21 cellular contexts compared by ENCODE assay signal in the genomic region with DNA sequence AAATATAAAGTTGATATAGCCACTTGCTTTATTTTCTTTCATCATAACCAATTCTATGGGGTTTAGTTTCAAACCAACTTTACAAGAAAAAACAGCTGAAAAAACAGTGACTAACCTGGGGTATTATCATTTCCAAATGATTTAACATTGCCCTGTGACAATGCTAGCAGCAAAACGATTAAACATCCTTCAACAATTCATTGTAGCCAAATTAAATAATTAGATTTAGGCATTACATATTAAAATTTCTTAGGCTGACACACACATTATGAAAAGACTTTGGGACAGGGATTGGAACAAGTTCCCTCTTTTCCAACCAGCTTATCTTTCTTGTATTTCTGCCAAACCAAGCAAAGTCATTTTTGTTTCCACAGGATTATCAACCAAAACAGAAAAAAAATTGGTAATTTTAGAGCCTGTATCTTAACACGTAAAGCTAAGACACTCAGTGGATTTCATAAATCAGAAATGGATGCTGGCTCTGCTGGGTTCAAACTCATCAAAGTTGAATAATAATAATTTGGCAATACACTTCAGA.
DNase-seq lines count a peak whose midpoint lies in the region; ATAC-seq and TF ChIP-seq lines count a peak whose summit lies in the region.
"Had no signal": no experiment of that assay in that cellular context is flagged by ENCODE, and none has a peak within 500 bp of the region (broad histone marks: within the 10 kb centered on the region; RNA-seq: fewer than 3 reads in every experiment).

No MANE protein-coding gene starts in this region.

- H4K8ac ChIP-seq in IMR-90 (ENCODE audit: low read depth in 2 of 2, low read length in 2 of 2), result no peak overlapping the region

- no peak overlapping the region for H3K4ac ChIP-seq in IMR-90 (ENCODE audit: low read depth, low read length)

- dilution Hi-C loops in IMR-90 (cut with HindIII; ENCODE audit: low sequenced_read_pairs, unreplicated experiment), result no loop called here

- H3K9me2 ChIP-seq in Karpas-422 (replicated peaks; ENCODE audit: insufficient read depth, low read length), result no peaks in the 10 kb centered on the region

- intact Hi-C loops in IMR-90 (cut with micrococcal nuclease), result loop anchor here (10.0 kb wide), 1 partner anchor 302 kb away; no protein-coding TSS in a partner anchor
- intact Hi-C loops in CD4-positive, alpha-beta memory T cell (cut with micrococcal nuclease), result no loop called here

- H3K14ac ChIP-seq in IMR-90 (replicated peaks; ENCODE audit: low read depth, low read length), result no peak overlapping the region

- H4K20me1 ChIP-seq in IMR-90 (ENCODE audit: insufficient read depth, low read length) (no peaks in the 10 kb centered on the region), Karpas-422 (ENCODE audit: insufficient read depth, low read depth, low read length) (no peaks in the 10 kb centered on the region)

- no peaks in the 10 kb centered on the region for H3K4me1 ChIP-seq in IMR-90 (ENCODE audit: control insufficient read depth, insufficient read depth, low read length)
- H3K4me1 ChIP-seq in Karpas-422 (ENCODE audit: low read length), result no peaks in the 10 kb centered on the region
- no peaks in the 10 kb centered on the region for H3K4me1 ChIP-seq in CD4-positive, alpha-beta memory T cell (ENCODE audit: insufficient read depth, low read length)
- H3K4me1 ChIP-seq: colonic mucosa, Peyer's patch had no signal

- peaks cover 0 to 7% (median 2%) of the 10 kb centered on the region in 8 donors for H3K9me3 Mint-ChIP-seq in CD4-positive, alpha-beta memory T cell
- H3K9me3 Mint-ChIP-seq: stimulated activated memory B cell treated with anti-CD40 and anti-IgM and Interleukin-4, amounts not matched to agents 10 μg/mL and 1 μg/mL and 100 μg/mL, for 72 hours had no signal

- TF ChIP-seq POLR2A in IMR-90 (IDR thresholded peaks at IDR 0.05; ENCODE audit: low read depth, low read length), result no peak

- DNase-seq in AG09309 (ENCODE audit: low read depth), result peak; percentile 91
- peak; percentile 63 for DNase-seq in IMR-90
- no peak for DNase-seq in brain microvascular endothelial cell
- DNase-seq in iris pigment epithelial cell (ENCODE audit: low read depth), result peak; percentile 28
- DNase-seq in Karpas-422, result no peak
- no peak for DNase-seq in NCI-H2029 treated with DMSO at 0.1 percent for 48 hours (lab: John Stamatoyannopoulos, UW)
- DNase-seq in CD4-positive, alpha-beta memory T cell, result no peak
- DNase-seq: activated CD4-positive, alpha-beta memory T cell treated with anti-CD3 and anti-CD28 coated beads, Interleukin-2, amount 10 ng/mL, durations not matched to agents 7 days and 5 days; activated T-cell treated with anti-CD3 and anti-CD28 coated beads, Interleukin-2, amount 50 U/mL, for 48 hours; head of caudate nucleus; kidney; NCI-H2081; NCI-H774; Peyer's patch had no signal

- H3K27me3 Mint-ChIP-seq in CD4-positive, alpha-beta memory T cell, result no peaks in the 10 kb centered on the region
- H3K27me3 Mint-ChIP-seq: activated CD4-positive, alpha-beta memory T cell treated with anti-CD3 and anti-CD28 coated beads, Interleukin-2, amount 10 ng/mL, durations not matched to agents 7 days and 5 days; activated naive CD8-positive, alpha-beta T cell; stimulated activated memory B cell treated with anti-CD40 and anti-IgM and Interleukin-4, amounts not matched to agents 10 μg/mL and 1 μg/mL and 100 μg/mL, for 72 hours; type B pancreatic cell had no signal

- no peaks in the 10 kb centered on the region for H3K9me1 ChIP-seq in IMR-90 (ENCODE audit: insufficient read depth, low read length)

- POLR2A ChIA-PET in IMR-90 (lab: Charles Lee; ENCODE audit: unreplicated experiment), result no interaction called here
- POLR2A ChIA-PET in CD4-positive, alpha-beta memory T cell (lab: Charles Lee; ENCODE audit: partially characterized antibody), result no interaction called here

- in situ Hi-C loops in IMR-90 (cut with MboI; ENCODE audit: low sequenced_read_pairs) (no loop called here), brain microvascular endothelial cell (cut with HindIII; ENCODE audit: low pct_ligation_motif_present, low sequenced_read_pairs) (no loop called here)

- no peak overlapping the region for H2BK15ac ChIP-seq in IMR-90 (ENCODE audit: low read depth, low read length)

- H3K4me3 Mint-ChIP-seq in CD4-positive, alpha-beta memory T cell, result no peak overlapping the region
- H3K4me3 Mint-ChIP-seq: activated CD4-positive, alpha-beta memory T cell treated with anti-CD3 and anti-CD28 coated beads, Interleukin-2, amount 10 ng/mL, durations not matched to agents 7 days and 5 days; activated naive CD8-positive, alpha-beta T cell; stimulated activated memory B cell treated with anti-CD40 and anti-IgM and Interleukin-4, amounts not matched to agents 10 μg/mL and 1 μg/mL and 100 μg/mL, for 72 hours; type B pancreatic cell had no signal

- H3K27ac Mint-ChIP-seq in CD4-positive, alpha-beta memory T cell, result no peak overlapping the region
- H3K27ac Mint-ChIP-seq: activated CD4-positive, alpha-beta memory T cell treated with anti-CD3 and anti-CD28 coated beads, Interleukin-2, amount 10 ng/mL, durations not matched to agents 7 days and 5 days; activated naive CD8-positive, alpha-beta T cell; stimulated activated memory B cell treated with anti-CD40 and anti-IgM and Interleukin-4, amounts not matched to agents 10 μg/mL and 1 μg/mL and 100 μg/mL, for 72 hours; type B pancreatic cell had no signal

- H3K56ac ChIP-seq in IMR-90 (ENCODE audit: extremely low read depth, insufficient read depth, low read length), result no peak overlapping the region

- CTCF ChIA-PET in IMR-90 (lab: Yijun Ruan, JAX), result no interaction called here
- CTCF ChIA-PET in CD4-positive, alpha-beta memory T cell (lab: Charles Lee; ENCODE audit: partially characterized antibody), result no interaction called here

- H3K4me3 ChIP-seq in AG09309 (ENCODE audit: control insufficient read depth, low read depth, low read length) (no peak overlapping the region), IMR-90 (ENCODE audit: insufficient read depth, low read depth, low read length) (no peak overlapping the region), brain microvascular endothelial cell (ENCODE audit: low read depth, low read length) (no peak overlapping the region), Karpas-422 (ENCODE audit: low read length) (no peak overlapping the region)
- no peak overlapping the region for H3K4me3 ChIP-seq in CD4-positive, alpha-beta memory T cell (ENCODE audit: low read length in 2 of 2)
- H3K4me3 ChIP-seq: colonic mucosa, MG63, Peyer's patch had no signal

- H2BK120ac ChIP-seq in IMR-90 (ENCODE audit: low read depth, low read length), result no peak overlapping the region

- H2AK9ac ChIP-seq in IMR-90 (replicated peaks; ENCODE audit: low read depth, low read length, poor library complexity), result no peak overlapping the region

- no peak overlapping the region for H3K18ac ChIP-seq in IMR-90 (ENCODE audit: low read depth, low read length)

- ATAC-seq in IMR-90 (ENCODE audit: low read depth) (no peak; the same call in 1 of the 2 replicates), HG02870 (IDR thresholded peaks at IDR 0.05; ENCODE audit: unreplicated experiment) (no peak)
- ATAC-seq: stimulated activated memory B cell treated with anti-CD40 and anti-IgM and Interleukin-4, amounts not matched to agents 10 μg/mL and 1 μg/mL and 100 μg/mL, for 72 hours had no signal

- H3K9me3 ChIP-seq in IMR-90 (ENCODE audit: control insufficient read depth, insufficient read depth, low read length) (no peaks in the 10 kb centered on the region), Karpas-422 (ENCODE audit: low read length) (peaks cover 24% of the 10 kb centered on the region)
- H3K9me3 ChIP-seq in CD4-positive, alpha-beta memory T cell (ENCODE audit: control insufficient read depth in 1 of 2, low read length in 2 of 2), result no peaks in the 10 kb centered on the region
- H3K9me3 ChIP-seq: colonic mucosa, MG63, Peyer's patch had no signal

- H2AFZ ChIP-seq in IMR-90 (replicated peaks; ENCODE audit: low read length, poor library complexity) (no peak overlapping the region), Karpas-422 (ENCODE audit: low read length) (no peak overlapping the region)

- no peak overlapping the region for H2BK20ac ChIP-seq in IMR-90 (ENCODE audit: low read depth, low read length)

- H3K79me2 ChIP-seq in Karpas-422 (ENCODE audit: low read length), result no peaks in the 10 kb centered on the region

- no peak overlapping the region for H2BK5ac ChIP-seq in IMR-90 (ENCODE audit: low read depth, low read length, poor library complexity, severe bottlenecking)

- no TSS peak for BruUV-seq in IMR-90 (replicated peaks; lab: Mats Ljungman, UMichigan)

- H3K4me2 ChIP-seq in IMR-90 (ENCODE audit: low read depth, low read length), result no peak overlapping the region
- no peak overlapping the region for H3K4me2 ChIP-seq in Karpas-422 (ENCODE audit: low read depth, low read length, poor library complexity, severe bottlenecking)

- no CpG with 5 or more reads among the region's 2 CpGs for WGBS in IMR-90 (ENCODE audit: extremely low coverage in 2 of 2, insufficient read length in 1 of 2), 2 experiments

- no peak for TF ChIP-seq RAD21 in IMR-90 (IDR thresholded peaks at IDR 0.05; ENCODE audit: low read length)

- no peak overlapping the region for H4K5ac ChIP-seq in IMR-90 (ENCODE audit: low read depth, low read length)

- H3K36me3 ChIP-seq in IMR-90 (ENCODE audit: control insufficient read depth, insufficient read depth, low read length) (no peaks in the 10 kb centered on the region), brain microvascular endothelial cell (replicated peaks) (no peaks in the 10 kb centered on the region), Karpas-422 (ENCODE audit: insufficient read depth, low read length) (no peaks in the 10 kb centered on the region)
- H3K36me3 ChIP-seq in CD4-positive, alpha-beta memory T cell (ENCODE audit: insufficient read depth, low read length), result no peaks in the 10 kb centered on the region
- H3K36me3 ChIP-seq: colonic mucosa, MG63, Peyer's patch had no signal

- H3K23ac ChIP-seq in IMR-90 (ENCODE audit: low read depth, low read length), result no peak overlapping the region

- H3K27me3 ChIP-seq in IMR-90 (ENCODE audit: control insufficient read depth, insufficient read depth, low read length) (no peaks in the 10 kb centered on the region), brain microvascular endothelial cell (replicated peaks) (no peaks in the 10 kb centered on the region), Karpas-422 (ENCODE audit: low read length) (no peaks in the 10 kb centered on the region)
- no peaks in the 10 kb centered on the region for H3K27me3 ChIP-seq in CD4-positive, alpha-beta memory T cell (ENCODE audit: insufficient read depth, low read length)
- H3K27me3 ChIP-seq: colonic mucosa, MG63, Peyer's patch had no signal

- H2AK5ac ChIP-seq in IMR-90 (ENCODE audit: low read depth, low read length), result no peak overlapping the region

- H3K79me1 ChIP-seq in IMR-90 (ENCODE audit: low read depth in 1 of 2, low read length in 2 of 2), result no peaks in the 10 kb centered on the region

- no peaks in the 10 kb centered on the region for H3K4me1 Mint-ChIP-seq in CD4-positive, alpha-beta memory T cell
- H3K4me1 Mint-ChIP-seq: activated CD4-positive, alpha-beta memory T cell treated with anti-CD3 and anti-CD28 coated beads, Interleukin-2, amount 10 ng/mL, durations not matched to agents 7 days and 5 days; stimulated activated memory B cell treated with anti-CD40 and anti-IgM and Interleukin-4, amounts not matched to agents 10 μg/mL and 1 μg/mL and 100 μg/mL, for 72 hours had no signal

- H3K27ac ChIP-seq in IMR-90 (ENCODE audit: insufficient read depth, low read length), result no peak overlapping the region
- H3K27ac ChIP-seq in brain microvascular endothelial cell, result peak overlapping the region; percentile 4
- no peak overlapping the region for H3K27ac ChIP-seq in Karpas-422 (ENCODE audit: low read length)
- no peak overlapping the region for H3K27ac ChIP-seq in CD4-positive, alpha-beta memory T cell (ENCODE audit: low read depth, low read length)
- H3K27ac ChIP-seq: colonic mucosa, epithelial cell of prostate, Peyer's patch had no signal

- TF ChIP-seq CTCF in AG09309 (IDR thresholded peaks at IDR 0.05; ENCODE audit: control insufficient read depth, insufficient read depth, low read depth, low read length, missing control alignments) (no peak), IMR-90 (conservative IDR thresholded peaks at IDR 0.05; ENCODE audit: low read depth, low read length) (no peak), brain microvascular endothelial cell (IDR thresholded peaks at IDR 0.05; ENCODE audit: low read depth, low read length, missing control alignments) (no peak)

- no peak overlapping the region for H4K91ac ChIP-seq in IMR-90 (ENCODE audit: insufficient read depth, low read depth, low read length)

- H3K9ac ChIP-seq in IMR-90 (ENCODE audit: low read depth, low read length), result no peak overlapping the region
- H3K9ac ChIP-seq in Karpas-422 (ENCODE audit: low read length), result no peak overlapping the region

- no peaks in the 10 kb centered on the region for H3K36me3 Mint-ChIP-seq in CD4-positive, alpha-beta memory T cell
- H3K36me3 Mint-ChIP-seq: activated naive CD8-positive, alpha-beta T cell; stimulated activated memory B cell treated with anti-CD40 and anti-IgM and Interleukin-4, amounts not matched to agents 10 μg/mL and 1 μg/mL and 100 μg/mL, for 72 hours had no signal

Comparison
In these comparisons a context has a peak if more than half of its experiments do, and no peak if none do; other contexts are left out.
1. DNase-seq: peak in AG09309 (single experiment), IMR-90 (single experiment) and iris pigment epithelial cell (single experiment); none in brain microvascular endothelial cell (single experiment), Karpas-422 (single experiment), NCI-H2029 treated with DMSO at 0.1 percent for 48 hours (single experiment) and CD4-positive, alpha-beta memory T cell (0 of 5).